Comparison of ENCODE assay signal across 8 cellular contexts in genomic region chr20:19964289-19965263, GRCh38. TPM values are rescaled to one million over a fixed set of nuclear protein-coding genes. Genes with fewer than 3 reads are reported as not detected.
DNase-seq lines count a peak whose midpoint lies in the region; ATAC-seq and TF ChIP-seq lines count a peak whose summit lies in the region.

No MANE protein-coding gene starts in this region.

- no peak overlapping the region for H3K4me3 ChIP-seq in fibroblast of mammary gland (ENCODE audit: control insufficient read depth, low read depth, low read length)

- DNase-seq in Daoy (ENCODE audit: low read depth) (peak; percentile 68), fibroblast of mammary gland (ENCODE audit: low read depth) (peak; percentile 97), progenitor cell of endocrine pancreas (ENCODE audit: low spot score, unreplicated experiment) (no peak), NCI-H446 treated with DMSO at 0.1 percent for 48 hours (lab: John Stamatoyannopoulos, UW) (no peak)

- H3K4me1 Mint-ChIP-seq in progenitor cell of endocrine pancreas (ENCODE audit: low read depth) = peaks cover 21% of the 10 kb centered on the region

- peak overlapping the region; percentile 59 for H3K27ac Mint-ChIP-seq in progenitor cell of endocrine pancreas

- H3K36me3 Mint-ChIP-seq in progenitor cell of endocrine pancreas (ENCODE audit: insufficient read depth) = peaks cover 14% of the 10 kb centered on the region

- TF ChIP-seq CTCF in fibroblast of mammary gland (conservative IDR thresholded peaks at IDR 0.05; ENCODE audit: control insufficient read depth, insufficient read depth, low read depth, low read length) = no peak
- no peak for TF ChIP-seq CTCF in progenitor cell of endocrine pancreas (IDR thresholded peaks at IDR 0.05; ENCODE audit: unreplicated experiment)

- no peaks in the 10 kb centered on the region for H3K9me3 Mint-ChIP-seq in progenitor cell of endocrine pancreas (ENCODE audit: low read depth)

- H3K27me3 Mint-ChIP-seq in progenitor cell of endocrine pancreas = no peaks in the 10 kb centered on the region

- ATAC-seq in HG02798 (IDR thresholded peaks at IDR 0.05; ENCODE audit: poor library complexity, unreplicated experiment) = no peak
- no peak for ATAC-seq in HG02973 (IDR thresholded peaks at IDR 0.05; ENCODE audit: unreplicated experiment)
- ATAC-seq in GM21390 (IDR thresholded peaks at IDR 0.05; ENCODE audit: unreplicated experiment) = no peak

- no peak overlapping the region for H3K4me3 Mint-ChIP-seq in progenitor cell of endocrine pancreas (ENCODE audit: low read depth)

TF ChIP-seq in PFSK-1, 5 proteins besides CTCF, POLR2A, EP300 and RAD21:
- peak; percentile 61; the same call in 1 of the 2 replicates for TF ChIP-seq TAF1 (IDR thresholded peaks at IDR 0.05; ENCODE audit: borderline replicate concordance, insufficient read depth, low read length)
- TF ChIP-seq REST (IDR thresholded peaks at IDR 0.05; ENCODE audit: insufficient read depth in 1 of 2, low read depth in 2 of 2, low read length in 2 of 2) = peak in 1 of 2 experiments; percentile 64; a peak in 2 of 4 replicates
- peak; percentile 100 for TF ChIP-seq FOXP2 (optimal IDR thresholded peaks at IDR 0.05; ENCODE audit: borderline replicate concordance, extremely low read depth, extremely low read length, insufficient read depth)
- peak; percentile 98 for TF ChIP-seq SIN3A (IDR thresholded peaks at IDR 0.05; ENCODE audit: borderline replicate concordance, insufficient read depth, low read length)
- TF ChIP-seq POLR2AphosphoS5 (IDR thresholded peaks at IDR 0.05; ENCODE audit: low read depth, low read length) = peak; percentile 25; the same call in 1 of the 2 replicates
TF ChIP-seq in PFSK-1: peak in this region for 5.

RNA-seq across cellular contexts. Expression of gene NAA20, which starts 52.6 kb away (rescaled TPM):
- 64.5 and 72.8 TPM in 2 replicates for total RNA-seq in Daoy (2014; rRNA removed; shearing (Covaris generic))
- 81.7 TPM for polyA plus RNA-seq in PFSK-1 (2012; ENCODE audit: insufficient read length, low read depth)
- total RNA-seq in progenitor cell of endocrine pancreas = 38.1 and 40.8 TPM in 2 replicates

Comparison
In these comparisons a context has a peak if more than half of its experiments do, and no peak if none do; other contexts are left out.
1. DNase-seq: peak in Daoy (single experiment) and fibroblast of mammary gland (single experiment); none in progenitor cell of endocrine pancreas (single experiment) and NCI-H446 treated with DMSO at 0.1 percent for 48 hours (single experiment).